Comparison of ENCODE assay signal across 2 cellular contexts in the genomic region with DNA sequence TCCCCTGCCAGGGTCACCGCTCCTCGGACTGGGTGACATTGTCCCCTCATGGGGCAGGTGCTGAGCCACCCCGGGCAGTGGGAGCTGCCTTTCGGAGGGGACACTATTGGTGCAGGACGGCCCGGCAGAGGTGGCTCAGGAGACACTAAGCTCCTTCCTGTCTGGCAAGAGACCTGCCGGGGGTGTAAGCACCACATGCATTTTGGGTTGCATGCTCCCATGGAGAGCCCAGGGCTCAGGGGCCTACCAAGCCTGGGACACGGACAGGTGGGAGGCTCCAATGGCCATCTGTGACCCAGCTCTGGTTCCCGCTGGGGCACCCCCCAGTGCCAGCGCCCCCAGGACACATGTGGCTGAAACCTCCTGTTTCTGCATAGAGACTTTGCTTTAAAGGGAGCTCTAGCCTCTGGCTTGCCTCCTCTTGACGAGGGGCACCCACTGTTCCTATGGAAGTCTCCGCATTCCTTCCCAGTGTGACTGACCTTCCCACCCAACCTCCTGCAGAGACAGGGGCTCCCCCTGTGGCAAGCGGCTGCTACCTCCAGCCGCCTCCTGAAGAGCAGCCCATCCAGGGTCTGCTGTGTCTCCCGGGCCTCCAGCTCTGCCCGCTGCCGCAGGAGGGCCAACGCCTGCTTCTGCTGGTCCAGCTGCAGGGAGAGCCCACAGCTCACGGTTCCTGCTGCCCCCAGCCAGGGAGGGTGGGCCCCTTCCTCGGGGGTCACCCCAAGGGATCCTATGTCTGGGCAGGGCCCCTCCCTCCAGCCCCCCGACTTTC.
TF ChIP-seq lines count a peak whose summit lies in the region.

No MANE protein-coding gene starts in this region.

TF ChIP-seq in HepG2, 621 proteins besides CTCF, POLR2A, EP300 and RAD21:
- TF ChIP-seq ZSCAN20 (CRISPR knock-in tag; IDR thresholded peaks at IDR 0.05; ENCODE audit: borderline replicate concordance) (no peak), KLF15 (CRISPR knock-in tag; IDR thresholded peaks at IDR 0.05; ENCODE audit: borderline replicate concordance) (no peak), HNRNPH1 (optimal IDR thresholded peaks at IDR 0.05; ENCODE audit: low read depth, low read length) (no peak), XRCC5 (optimal IDR thresholded peaks at IDR 0.05; ENCODE audit: low read length) (peak; percentile 45), ZNF562 (CRISPR knock-in tag; IDR thresholded peaks at IDR 0.05; ENCODE audit: borderline replicate concordance) (no peak), LBX2 (CRISPR knock-in tag; IDR thresholded peaks at IDR 0.05; ENCODE audit: borderline replicate concordance) (no peak), ZSCAN5A (CRISPR knock-in tag; IDR thresholded peaks at IDR 0.05; ENCODE audit: borderline replicate concordance) (no peak), CBX1 (IDR thresholded peaks at IDR 0.05; ENCODE audit: low read depth) (no peak), ZNF496 (CRISPR knock-in tag; IDR thresholded peaks at IDR 0.05; ENCODE audit: insufficient replicate concordance) (no peak), KDM6A (CRISPR knock-in tag; IDR thresholded peaks at IDR 0.05; ENCODE audit: low read depth) (no peak), RARA (CRISPR knock-in tag; IDR thresholded peaks at IDR 0.05) (no peak), PITX1 (CRISPR knock-in tag; IDR thresholded peaks at IDR 0.05) (no peak), ATF3 (CRISPR knock-in tag; IDR thresholded peaks at IDR 0.05) (no peak), GABPB1 (CRISPR knock-in tag; IDR thresholded peaks at IDR 0.05) (0 out of 2 replicates have a peak, but pooled peaks have one; percentile 10)

TF ChIP-seq in SK-N-SH treated with all-trans-retinoic acid at 6 μM for 48 hours, 23 proteins besides CTCF, POLR2A, EP300 and RAD21:
- TF ChIP-seq ISL1 (CRISPR knock-in tag; IDR thresholded peaks at IDR 0.05) (no peak), TCF4 (CRISPR knock-in tag; IDR thresholded peaks at IDR 0.05; ENCODE audit: borderline replicate concordance) (no peak), ZFP30 (CRISPR knock-in tag; IDR thresholded peaks at IDR 0.05) (no peak), GLIS3 (CRISPR knock-in tag; IDR thresholded peaks at IDR 0.05) (no peak), ZFP3 (CRISPR knock-in tag; IDR thresholded peaks at IDR 0.05) (no peak), BACH2 (CRISPR knock-in tag; IDR thresholded peaks at IDR 0.05; ENCODE audit: borderline replicate concordance) (no peak)
TF ChIP-seq in SK-N-SH treated with all-trans-retinoic acid at 6 μM for 48 hours: peak in this region for 0.
